19 cellular contexts compared by ENCODE assay signal in genomic region chr15:91968610-91969009, GRCh38.
DNase-seq lines count a peak whose midpoint lies in the region; ATAC-seq, FAIRE-seq and TF ChIP-seq lines count a peak whose summit lies in the region.
"Had no signal": no experiment of that assay in that cellular context is flagged by ENCODE, and none has a peak within 500 bp of the region (broad histone marks: within the 10 kb centered on the region; RNA-seq: fewer than 3 reads in every experiment).

No MANE protein-coding gene starts in this region.

- H3F3A ChIP-seq in OCI-LY1 (ENCODE audit: insufficient read depth, low read length) (no peaks in the 10 kb centered on the region), neural cell (ENCODE audit: insufficient read depth, low read length, poor library complexity, severe bottlenecking) (no peaks in the 10 kb centered on the region)

- H3K27ac ChIP-seq in OCI-LY1 (ENCODE audit: low read depth, low read length, poor library complexity, severe bottlenecking) = no peak overlapping the region
- peak overlapping the region in 53 of 59 donors; percentile 12 to 93 (median 81) for H3K27ac ChIP-seq in dorsolateral prefrontal cortex
- no peak overlapping the region for H3K27ac ChIP-seq in neural cell (ENCODE audit: low read length)
- H3K27ac ChIP-seq in kidney (ENCODE audit: low read depth in 2 of 2, low read length in 2 of 2) = no peak overlapping the region
- H3K27ac ChIP-seq: prostate gland, SJCRH30 had no signal

- intact Hi-C loops in dorsolateral prefrontal cortex (cut with DNase I) (loop anchor here (5.0 kb wide), 1 partner anchor 109 kb away; no protein-coding TSS in a partner anchor), kidney (cut with DNase I) (no loop called here)

- H2AFZ ChIP-seq in OCI-LY1 (ENCODE audit: low read length) (no peak overlapping the region), neural cell (ENCODE audit: low read depth, low read length) (no peak overlapping the region)

- no peak for FAIRE-seq in kidney (lab: Jason Lieb, UNC)

- H3K4me2 ChIP-seq in OCI-LY1 (ENCODE audit: low read length) = no peak overlapping the region
- H3K4me2 ChIP-seq in neural cell (ENCODE audit: low read length) = no peak overlapping the region

- H3K9me2 ChIP-seq in OCI-LY1 (ENCODE audit: low read depth, low read length) (no peaks in the 10 kb centered on the region), neural cell (ENCODE audit: insufficient read depth, low read length) (no peaks in the 10 kb centered on the region)

- no peak overlapping the region for H3K4me3 ChIP-seq in GM12864 (ENCODE audit: low read depth, low read length)
- no peak overlapping the region for H3K4me3 ChIP-seq in OCI-LY1 (ENCODE audit: low read depth, low read length, poor library complexity, severe bottlenecking)
- H3K4me3 ChIP-seq in dorsolateral prefrontal cortex = no peak overlapping the region
- H3K4me3 ChIP-seq in neural cell (ENCODE audit: low read length) = no peak overlapping the region
- no peak overlapping the region for H3K4me3 ChIP-seq in kidney (ENCODE audit: low read length in 2 of 2)
- H3K4me3 ChIP-seq: left ventricle myocardium inferior, prostate gland, SJCRH30, tibial artery had no signal

- peak; percentile 35 for TF ChIP-seq CTCF in GM12864 (IDR thresholded peaks at IDR 0.05; ENCODE audit: low read depth, low read length, missing control alignments)
- TF ChIP-seq CTCF in OCI-LY1 (IDR thresholded peaks at IDR 0.05; ENCODE audit: low read length) = peak; percentile 8; the same call in 1 of the 2 replicates
- TF ChIP-seq CTCF in dorsolateral prefrontal cortex (IDR thresholded peaks at IDR 0.05 in 54 of 56, conservative IDR thresholded peaks at IDR 0.05 in 2 of 56; ENCODE audit: low read depth in 1 of 56, partially characterized antibody in 56 of 56) = peak in 1 of 56 donors; percentile 16
- TF ChIP-seq CTCF in neural cell (IDR thresholded peaks at IDR 0.05; ENCODE audit: poor library complexity, severe bottlenecking) = peak; percentile 20
- no peak for TF ChIP-seq CTCF in kidney (IDR thresholded peaks at IDR 0.05; ENCODE audit: borderline replicate concordance, extremely low read depth, insufficient read depth)

- H3K9me3 ChIP-seq in OCI-LY1 (ENCODE audit: low read length) = no peaks in the 10 kb centered on the region
- no peaks in the 10 kb centered on the region for H3K9me3 ChIP-seq in neural cell (ENCODE audit: low read length)
- H3K9me3 ChIP-seq in kidney (ENCODE audit: control insufficient read depth in 1 of 2, low read length in 2 of 2) = no peaks in the 10 kb centered on the region
- H3K9me3 ChIP-seq: left ventricle myocardium inferior, prostate gland, tibial artery had no signal

- H3K36me3 ChIP-seq in OCI-LY1 (ENCODE audit: insufficient read depth, low read length) = no peaks in the 10 kb centered on the region
- no peaks in the 10 kb centered on the region for H3K36me3 ChIP-seq in neural cell (ENCODE audit: insufficient read depth, low read length)
- no peaks in the 10 kb centered on the region for H3K36me3 ChIP-seq in kidney (ENCODE audit: control insufficient read depth in 1 of 2, insufficient read depth in 2 of 2, low read length in 2 of 2)
- H3K36me3 ChIP-seq: left ventricle myocardium inferior, prostate gland, SJCRH30, tibial artery had no signal

- no peak overlapping the region for H3K9ac ChIP-seq in OCI-LY1 (ENCODE audit: low read length)
- no peak overlapping the region for H3K9ac ChIP-seq in neural cell (ENCODE audit: low read length)
- no peak overlapping the region for H3K9ac ChIP-seq in kidney (ENCODE audit: low read length in 2 of 2)

- no peak for ATAC-seq in GM21529 (IDR thresholded peaks at IDR 0.05; ENCODE audit: unreplicated experiment)

- TF ChIP-seq RAD21 in neural cell (conservative IDR thresholded peaks at IDR 0.05) = no peak

- H3K27me3 ChIP-seq in OCI-LY1 (ENCODE audit: insufficient read depth, low read length) = no peaks in the 10 kb centered on the region
- no peaks in the 10 kb centered on the region for H3K27me3 ChIP-seq in dorsolateral prefrontal cortex
- H3K27me3 ChIP-seq in neural cell (ENCODE audit: insufficient read depth, low read depth, low read length) = no peaks in the 10 kb centered on the region
- H3K27me3 ChIP-seq: SJCRH30, tibial artery had no signal

- H3K4me1 ChIP-seq in OCI-LY1 (ENCODE audit: insufficient read depth, low read length, severe bottlenecking) (no peaks in the 10 kb centered on the region), kidney (ENCODE audit: control insufficient read depth in 1 of 2, insufficient read depth in 1 of 2, low read depth in 1 of 2, low read length in 2 of 2) (peaks cover 0 to 2% of the 10 kb centered on the region in 2 donors)
- H3K4me1 ChIP-seq: prostate gland, SJCRH30 had no signal

- no peaks in the 10 kb centered on the region for H4K20me1 ChIP-seq in OCI-LY1 (ENCODE audit: insufficient read depth, low read length)
- no peaks in the 10 kb centered on the region for H4K20me1 ChIP-seq in neural cell (ENCODE audit: insufficient read depth)

- no peak for TF ChIP-seq EP300 in neural cell (conservative IDR thresholded peaks at IDR 0.05; ENCODE audit: poor library complexity, severe bottlenecking)

- DNase-seq in GM12864 (ENCODE audit: low read depth) = no peak
- DNase-seq in dorsolateral prefrontal cortex = no peak
- DNase-seq in effector CD4-positive, alpha-beta T cell = no peak
- DNase-seq in kidney = no peak
- no peak for DNase-seq in activated naive CD4-positive, alpha-beta T cell (lab: John Stamatoyannopoulos, UW)
- DNase-seq: activated CD8-positive, alpha-beta memory T cell treated with anti-CD3 and anti-CD28 coated beads, Interleukin-2, amount 50 U/mL, for 4 hours; CD4-positive, alpha-beta T cell; GDM1; left ventricle myocardium inferior; NCI-H1417 treated with DMSO at 0.1 percent for 48 hours; NCI-H524 treated with DMSO at 0.1 percent for 48 hours; SJCRH30; stimulated activated CD4-positive, alpha-beta T cell treated with anti-CD3 and anti-CD28 coated beads, Interleukin-2, amount 100 ng/mL, for 24 hours; stimulated activated naive CD4-positive, alpha-beta T cell; tibial artery had no signal

- H3K79me2 ChIP-seq in OCI-LY1 (ENCODE audit: insufficient read depth, low read length) = no peaks in the 10 kb centered on the region
- H3K79me2 ChIP-seq in neural cell (replicated peaks; ENCODE audit: insufficient read depth, low read length) = peaks cover 8% of the 10 kb centered on the region

TF ChIP-seq in neural cell, 6 proteins besides CTCF, POLR2A, EP300 and RAD21:
- TF ChIP-seq TAF1 (IDR thresholded peaks at IDR 0.05; ENCODE audit: low read depth) (no peak), MXI1 (conservative IDR thresholded peaks at IDR 0.05; ENCODE audit: poor library complexity, severe bottlenecking) (no peak), SMC3 (conservative IDR thresholded peaks at IDR 0.05; ENCODE audit: poor library complexity) (no peak), POLR2AphosphoS5 (IDR thresholded peaks at IDR 0.05) (no peak), EZH2 (IDR thresholded peaks at IDR 0.05; ENCODE audit: borderline replicate concordance, insufficient read depth, low read length, poor library complexity, severe bottlenecking) (no peak)
- TF ChIP-seq, protein P1, sequence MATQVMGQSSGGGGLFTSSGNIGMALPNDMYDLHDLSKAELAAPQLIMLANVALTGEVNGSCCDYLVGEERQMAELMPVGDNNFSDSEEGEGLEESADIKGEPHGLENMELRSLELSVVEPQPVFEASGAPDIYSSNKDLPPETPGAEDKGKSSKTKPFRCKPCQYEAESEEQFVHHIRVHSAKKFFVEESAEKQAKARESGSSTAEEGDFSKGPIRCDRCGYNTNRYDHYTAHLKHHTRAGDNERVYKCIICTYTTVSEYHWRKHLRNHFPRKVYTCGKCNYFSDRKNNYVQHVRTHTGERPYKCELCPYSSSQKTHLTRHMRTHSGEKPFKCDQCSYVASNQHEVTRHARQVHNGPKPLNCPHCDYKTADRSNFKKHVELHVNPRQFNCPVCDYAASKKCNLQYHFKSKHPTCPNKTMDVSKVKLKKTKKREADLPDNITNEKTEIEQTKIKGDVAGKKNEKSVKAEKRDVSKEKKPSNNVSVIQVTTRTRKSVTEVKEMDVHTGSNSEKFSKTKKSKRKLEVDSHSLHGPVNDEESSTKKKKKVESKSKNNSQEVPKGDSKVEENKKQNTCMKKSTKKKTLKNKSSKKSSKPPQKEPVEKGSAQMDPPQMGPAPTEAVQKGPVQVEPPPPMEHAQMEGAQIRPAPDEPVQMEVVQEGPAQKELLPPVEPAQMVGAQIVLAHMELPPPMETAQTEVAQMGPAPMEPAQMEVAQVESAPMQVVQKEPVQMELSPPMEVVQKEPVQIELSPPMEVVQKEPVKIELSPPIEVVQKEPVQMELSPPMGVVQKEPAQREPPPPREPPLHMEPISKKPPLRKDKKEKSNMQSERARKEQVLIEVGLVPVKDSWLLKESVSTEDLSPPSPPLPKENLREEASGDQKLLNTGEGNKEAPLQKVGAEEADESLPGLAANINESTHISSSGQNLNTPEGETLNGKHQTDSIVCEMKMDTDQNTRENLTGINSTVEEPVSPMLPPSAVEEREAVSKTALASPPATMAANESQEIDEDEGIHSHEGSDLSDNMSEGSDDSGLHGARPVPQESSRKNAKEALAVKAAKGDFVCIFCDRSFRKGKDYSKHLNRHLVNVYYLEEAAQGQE (IDR thresholded peaks at IDR 0.05; ENCODE audit: borderline replicate concordance) = no peak

Comparison
In these comparisons a context has a peak if more than half of its experiments do, and no peak if none do; other contexts are left out.
1. H3K27ac ChIP-seq: peak in dorsolateral prefrontal cortex (53 of 59); none in OCI-LY1 (single experiment), neural cell (single experiment) and kidney (0 of 2).